In genomic region chr11:104165014-104165413, GRCh38 we compare ENCODE assay signal across 24 cellular contexts. TPM values are rescaled to one million over a fixed set of nuclear protein-coding genes. Genes with fewer than 3 reads are reported as not detected.
DNase-seq lines count a peak whose midpoint lies in the region; ATAC-seq, FAIRE-seq and TF ChIP-seq lines count a peak whose summit lies in the region.
"Had no signal": no experiment of that assay in that cellular context is flagged by ENCODE, and none has a peak within 500 bp of the region (broad histone marks: within the 10 kb centered on the region; RNA-seq: fewer than 3 reads in every experiment).

No MANE protein-coding gene starts in this region.

- H3K36me3 ChIP-seq in HUES64 (ENCODE audit: insufficient read depth, low read length) (no peaks in the 10 kb centered on the region), H1 (ENCODE audit: control insufficient read depth in 2 of 4, insufficient read depth in 4 of 4, low read length in 3 of 4) (no peaks in the 10 kb centered on the region)
- H3K36me3 ChIP-seq: esophagus muscularis mucosa, prostate gland, WERI-Rb-1 had no signal

- no peak for TF ChIP-seq CTCF in A549 (IDR thresholded peaks at IDR 0.05)
- TF ChIP-seq CTCF in H1 (IDR thresholded peaks at IDR 0.05; ENCODE audit: control extremely low read depth in 1 of 3, insufficient read depth in 1 of 3, low read depth in 1 of 3, low read length in 3 of 3), result no peak
- TF ChIP-seq CTCF in nephron (IDR thresholded peaks at IDR 0.05; ENCODE audit: unreplicated experiment in 3 of 3), result no peak

- H2BK5ac ChIP-seq in H1 (ENCODE audit: low read depth, low read length), result no peak overlapping the region

- H3K27ac ChIP-seq in A549, result peak overlapping the region; percentile 80 to 90; a peak in 3 of 6 replicates
- H3K27ac ChIP-seq in HUES64 (ENCODE audit: low read depth, low read length), result no peak overlapping the region
- no peak overlapping the region for H3K27ac ChIP-seq in H1 (ENCODE audit: low read depth, low read length)
- H3K27ac ChIP-seq: GM23248, HL-60, KMS-11 had no signal

- no peak for ATAC-seq in A549
- no peak for ATAC-seq in HG03175 (IDR thresholded peaks at IDR 0.05; ENCODE audit: unreplicated experiment)
- ATAC-seq: naive thymus-derived CD8-positive, alpha-beta T cell had no signal

- no peaks in the 10 kb centered on the region for H3K36me3 Mint-ChIP-seq in nephron (ENCODE audit: low read depth)
- H3K36me3 Mint-ChIP-seq: activated naive CD8-positive, alpha-beta T cell treated with anti-CD3 and anti-CD28 coated beads for 36 hours; naive thymus-derived CD8-positive, alpha-beta T cell; stimulated activated effector memory CD8-positive, alpha-beta T cell treated with anti-CD3 and anti-CD28 coated beads, Interleukin-12 subunit alpha, Interleukin-12 subunit beta, amount 100 ng/mL, for 72 hours had no signal

- CTCF ChIA-PET in A549 (lab: Yijun Ruan, JAX), result interaction anchor here (0.6 to 1.8 kb wide), 3 partner anchors 32 to 1054 kb away, joined by 3 to 7 read pairs (median 3); no protein-coding TSS in a partner anchor
- CTCF ChIA-PET in H1 (lab: Charles Lee; ENCODE audit: partially characterized antibody), result interaction anchor here (1.0 to 3.1 kb wide), 7 partner anchors 12 to 483 kb away, joined by 3 to 22 read pairs (median 7); no protein-coding TSS in a partner anchor

- H3K9me3 Mint-ChIP-seq in nephron, result no peaks in the 10 kb centered on the region
- H3K9me3 Mint-ChIP-seq: activated naive CD8-positive, alpha-beta T cell treated with anti-CD3 and anti-CD28 coated beads for 36 hours; naive thymus-derived CD8-positive, alpha-beta T cell; stimulated activated effector memory CD8-positive, alpha-beta T cell treated with anti-CD3 and anti-CD28 coated beads, Interleukin-12 subunit alpha, Interleukin-12 subunit beta, amount 100 ng/mL, for 72 hours had no signal

- WGBS in A549 (ENCODE audit: missing lambda C conversion rate), result 95% methylated on average over 7 of the region's 7 CpGs
- WGBS in HUES64, result 83% methylated on average over 7 of the region's 7 CpGs
- 82% methylated on average over 7 of the region's 7 CpGs; no CpG with 5 or more reads in 1 of the 2 experiments for WGBS in H1 (ENCODE audit: extremely low coverage in 1 of 2, insufficient coverage in 1 of 2, insufficient read length in 1 of 2, insufficient replicate concordance in 2 of 2, low coverage in 1 of 2, low lambda C conversion rate in 2 of 2, missing lambda C conversion rate in 1 of 2), 2 experiments

- H3K4me2 ChIP-seq in A549 (no peak overlapping the region; the same call in 2 of the 3 replicates), H1 (ENCODE audit: insufficient read depth in 1 of 2, low read depth in 2 of 2, low read length in 2 of 2) (peak overlapping the region; percentile 81 to 91)
- H3K4me2 ChIP-seq: KMS-11 had no signal

- no peak overlapping the region for H3K9ac ChIP-seq in HUES64 (ENCODE audit: low read depth, low read length)
- no peak overlapping the region for H3K9ac ChIP-seq in H1 (replicated peaks in 1 of 4; ENCODE audit: extremely low read depth in 1 of 4, low read depth in 3 of 4, low read length in 3 of 4)
- H3K9ac ChIP-seq: KMS-11 had no signal

- H3K23me2 ChIP-seq in H1 (ENCODE audit: low read depth, low read length), result peaks cover 9% of the 10 kb centered on the region; the same call in 1 of the 2 replicates

- POLR2A ChIA-PET in A549 (lab: Yijun Ruan, JAX) (no interaction called here), H1 (lab: Charles Lee; ENCODE audit: partially characterized antibody) (no interaction called here)

- peak overlapping the region; percentile 98 for H2AFZ ChIP-seq in H1 (ENCODE audit: low read length)

- H3K27me3 ChIP-seq in HUES64 (ENCODE audit: insufficient read depth, low read length), result no peaks in the 10 kb centered on the region
- H3K27me3 ChIP-seq in H1 (replicated peaks in 1 of 4; ENCODE audit: control insufficient read depth in 3 of 4, extremely low read depth in 1 of 4, insufficient read depth in 3 of 4, low read length in 3 of 4), result no peaks in the 10 kb centered on the region; a peak in 1 of 7 replicates
- H3K27me3 ChIP-seq: esophagus muscularis mucosa had no signal

- H2BK120ac ChIP-seq in H1 (replicated peaks; ENCODE audit: low read depth, low read length), result no peak overlapping the region

- no peak overlapping the region for H2BK20ac ChIP-seq in H1 (ENCODE audit: low read length)

- no peak overlapping the region for H4K8ac ChIP-seq in H1 (ENCODE audit: extremely low read depth, insufficient read depth, low read length)

- no peak overlapping the region for H2BK12ac ChIP-seq in H1 (ENCODE audit: low read depth, low read length)

- peaks cover 3% of the 10 kb centered on the region for H3K27me3 Mint-ChIP-seq in nephron (ENCODE audit: low read depth)

- TF ChIP-seq POLR2A in A549 (IDR thresholded peaks at IDR 0.05; ENCODE audit: low read length) (no peak), H1 (IDR thresholded peaks at IDR 0.05; ENCODE audit: control extremely low read depth in 1 of 2, low read depth in 2 of 2, low read length in 2 of 2) (no peak)

- H2BK15ac ChIP-seq in H1 (ENCODE audit: low read length), result peak overlapping the region; percentile 25; the same call in 1 of the 2 replicates

- FAIRE-seq in A549 (lab: Jason Lieb, UNC), result no peak
- no peak for FAIRE-seq in H1 (lab: Jason Lieb, UNC)

- no peak overlapping the region for H3K56ac ChIP-seq in H1 (replicated peaks; ENCODE audit: insufficient read length, low read depth, low read length)

- H4K91ac ChIP-seq in H1 (replicated peaks; ENCODE audit: insufficient read length, low read length), result no peak overlapping the region

- H3K4me1 Mint-ChIP-seq in nephron, result peaks cover 30% of the 10 kb centered on the region
- H3K4me1 Mint-ChIP-seq: stimulated activated effector memory CD8-positive, alpha-beta T cell treated with anti-CD3 and anti-CD28 coated beads, Interleukin-12 subunit alpha, Interleukin-12 subunit beta, amount 100 ng/mL, for 72 hours had no signal

- H3K14ac ChIP-seq in H1 (ENCODE audit: insufficient read length), result no peak overlapping the region

- no peaks in the 10 kb centered on the region for H4K20me1 ChIP-seq in H1 (replicated peaks in 1 of 2; ENCODE audit: control insufficient read depth in 1 of 2, insufficient read depth in 2 of 2, low read length in 2 of 2)

- H3K4me3 ChIP-seq in A549, result no peak overlapping the region
- H3K4me3 ChIP-seq in HUES64 (ENCODE audit: low read length), result peak overlapping the region; percentile 77; the same call in 1 of the 2 replicates
- H3K4me3 ChIP-seq in H1 (ENCODE audit: extremely low read depth in 1 of 4, insufficient read depth in 2 of 4, low read depth in 3 of 4, low read length in 4 of 4), result peak overlapping the region in 1 of 4 experiments; percentile 81; a peak in 1 of 8 replicates

- H4K5ac ChIP-seq in H1 (ENCODE audit: insufficient read length, low read depth, low read length), result no peak overlapping the region

- H3K4ac ChIP-seq in H1 (replicated peaks; ENCODE audit: insufficient read length, low read depth, low read length), result no peak overlapping the region

- H3K4me1 ChIP-seq in A549 (peaks cover 26% of the 10 kb centered on the region), HUES64 (ENCODE audit: insufficient read depth, low read length) (peaks cover 8% of the 10 kb centered on the region; the same call in 1 of the 2 replicates), H1 (replicated peaks in 1 of 4; ENCODE audit: control insufficient read depth in 3 of 4, insufficient read depth in 4 of 4, low read length in 3 of 4) (peaks cover 0 to 8% (median 3%) of the 10 kb centered on the region in 4 experiments; a peak in 5 of 7 replicates)
- H3K4me1 ChIP-seq: prostate gland had no signal

- H3K4me3 Mint-ChIP-seq in nephron, result peak overlapping the region; percentile 10 to 49 (median 30)
- H3K4me3 Mint-ChIP-seq: activated naive CD8-positive, alpha-beta T cell treated with anti-CD3 and anti-CD28 coated beads for 36 hours had no signal

- H3K23ac ChIP-seq in H1 (ENCODE audit: insufficient read length), result no peak overlapping the region

- H3K18ac ChIP-seq in H1 (ENCODE audit: extremely low read depth, low read length), result no peak overlapping the region

- no peak overlapping the region for H2AK5ac ChIP-seq in H1 (ENCODE audit: low read depth, low read length)

- TF ChIP-seq RAD21 in A549 (conservative IDR thresholded peaks at IDR 0.05 in 1 of 2, IDR thresholded peaks at IDR 0.05 in 1 of 2), result no peak
- no peak for TF ChIP-seq RAD21 in H1 (IDR thresholded peaks at IDR 0.05 in 1 of 2, conservative IDR thresholded peaks at IDR 0.05 in 1 of 2; ENCODE audit: low read depth in 2 of 2, low read length in 2 of 2)

- H3K27ac Mint-ChIP-seq in nephron, result no peak overlapping the region
- H3K27ac Mint-ChIP-seq: activated naive CD8-positive, alpha-beta T cell treated with anti-CD3 and anti-CD28 coated beads for 36 hours; stimulated activated effector memory CD8-positive, alpha-beta T cell treated with anti-CD3 and anti-CD28 coated beads, Interleukin-12 subunit alpha, Interleukin-12 subunit beta, amount 100 ng/mL, for 72 hours had no signal

- H3K9me3 ChIP-seq in A549 (no peaks in the 10 kb centered on the region), HUES64 (ENCODE audit: insufficient read depth, low read depth, low read length) (no peaks in the 10 kb centered on the region), H1 (ENCODE audit: insufficient read depth in 2 of 2, low read depth in 1 of 2, low read length in 1 of 2) (no peaks in the 10 kb centered on the region)
- H3K9me3 ChIP-seq: esophagus muscularis mucosa, prostate gland had no signal

- no peak for DNase-seq in A549 (ENCODE audit: low read depth in 1 of 2, low spot score in 1 of 2)
- DNase-seq in H1 (ENCODE audit: low read depth in 1 of 2, low spot score in 2 of 2), result no peak
- no peak for DNase-seq in stimulated activated CD4-positive, alpha-beta T cell treated with anti-CD3 and anti-CD28 coated beads, Interleukin-2, amount 100 ng/mL, for 24 hours
- DNase-seq in NCI-H1048 (lab: John Stamatoyannopoulos, UW), result no peak
- DNase-seq in DMS79 treated with DMSO at 0.1 percent for 48 hours (lab: John Stamatoyannopoulos, UW), result no peak
- DNase-seq: activated CD4-positive, alpha-beta T cell treated with anti-CD3 and anti-CD28 coated beads, Interleukin-2, amount 50 U/mL, for 48 hours; activated CD8-positive, alpha-beta memory T cell treated with anti-CD3 and anti-CD28 coated beads, Interleukin-2, amount 50 U/mL, for 48 hours; activated naive CD8-positive, alpha-beta T cell treated with anti-CD3 and anti-CD28 coated beads for 36 hours; effector CD4-positive, alpha-beta T cell; GM23248; left colon; NCI-H1694 treated with DMSO at 0.1 percent for 48 hours; NCI-H526 treated with DMSO at 0.1 percent for 48 hours; WERI-Rb-1 had no signal

- no peak for TF ChIP-seq EP300 in A549 (IDR thresholded peaks at IDR 0.05)
- no peak for TF ChIP-seq EP300 in H1 (IDR thresholded peaks at IDR 0.05; ENCODE audit: borderline replicate concordance in 1 of 2, low read depth in 2 of 2, low read length in 2 of 2)

- no peaks in the 10 kb centered on the region for H3K79me1 ChIP-seq in H1 (ENCODE audit: low read depth, low read length)

- H3K79me2 ChIP-seq in H1 (ENCODE audit: control insufficient read depth in 1 of 2, insufficient read depth in 2 of 2, low read length in 2 of 2), result no peaks in the 10 kb centered on the region

RNA-seq across cellular contexts. Expression of gene PDGFD, which starts 1.1 kb away (rescaled TPM):
- polyA plus RNA-seq in A549 (2011; rRNA removed), result 29.7 TPM in 2 replicates
- 5.4 and 7.3 TPM in 2 replicates for polyA plus RNA-seq in A549 (2012; cell fraction: cytosol; rRNA removed)
- polyA plus RNA-seq in A549 (2012; cell fraction: nucleus; rRNA removed), result 4.6 and 5.4 TPM in 2 replicates
- polyA plus RNA-seq in A549 (2017; fragmentation: RNase III; extraction: RNeasy Plus Mini Kit Qiagen cat#74134 plus additional on column Dnase treatment), result 10.6 to 12.9 TPM (median 11.1 TPM) in 3 replicates
- polyA minus RNA-seq in A549 (2011; rRNA and poly(A)+ RNA removed), result 11.2 and 11.9 TPM in 2 replicates
- 2.9 TPM for polyA plus RNA-seq in HUES64 (2013, experiment 1 of 2)
- polyA plus RNA-seq in HUES64 (2013, experiment 2 of 2), result 4.0 TPM
- total RNA-seq in H1 (2021; fragmentation: NEBNext Ultra II Directional; extraction: Animal tissue kit (Norgen Biotek cat#: 25700)), result 3.8 and 3.9 TPM in 2 replicates
- 0.97 and 1.1 TPM in 2 replicates for polyA plus RNA-seq in H1 (2011; rRNA removed)
- 1.2 TPM for polyA plus RNA-seq in H1 (2011; cell fraction: cytosol; rRNA removed)
- 1.4 TPM for polyA plus RNA-seq in H1 (2011; cell fraction: nucleus; rRNA removed)
- polyA plus RNA-seq in H1 (2012, experiment 1 of 2), result 1.3 to 2.3 TPM (median 1.7 TPM) in 4 replicates
- 0.20 TPM for polyA plus RNA-seq in H1 (2012, experiment 2 of 2)
- polyA plus RNA-seq in H1 (2013, experiment 1 of 2), result 5.0 TPM
- 5.9 TPM for polyA plus RNA-seq in H1 (2013, experiment 2 of 2)
- polyA minus RNA-seq in H1 (2011; rRNA and poly(A)+ RNA removed), result 1.4 and 2.5 TPM in 2 replicates
- polyA minus RNA-seq in H1 (2011; cell fraction: cytosol; rRNA and poly(A)+ RNA removed), result 3.2 TPM
- 5.8 TPM for polyA minus RNA-seq in H1 (2011; cell fraction: nucleus; rRNA and poly(A)+ RNA removed)
- total RNA-seq: activated naive CD8-positive, alpha-beta T cell treated with anti-CD3 and anti-CD28 coated beads for 36 hours; Daoy had no signal

Comparison
In these comparisons a context has a peak if more than half of its experiments do, and no peak if none do; other contexts are left out.
1. H3K27ac ChIP-seq: peak in A549 (2 of 2); none in HUES64 (single experiment) and H1 (single experiment).